Comparison of ENCODE assay signal across 8 cellular contexts in the genomic region with DNA sequence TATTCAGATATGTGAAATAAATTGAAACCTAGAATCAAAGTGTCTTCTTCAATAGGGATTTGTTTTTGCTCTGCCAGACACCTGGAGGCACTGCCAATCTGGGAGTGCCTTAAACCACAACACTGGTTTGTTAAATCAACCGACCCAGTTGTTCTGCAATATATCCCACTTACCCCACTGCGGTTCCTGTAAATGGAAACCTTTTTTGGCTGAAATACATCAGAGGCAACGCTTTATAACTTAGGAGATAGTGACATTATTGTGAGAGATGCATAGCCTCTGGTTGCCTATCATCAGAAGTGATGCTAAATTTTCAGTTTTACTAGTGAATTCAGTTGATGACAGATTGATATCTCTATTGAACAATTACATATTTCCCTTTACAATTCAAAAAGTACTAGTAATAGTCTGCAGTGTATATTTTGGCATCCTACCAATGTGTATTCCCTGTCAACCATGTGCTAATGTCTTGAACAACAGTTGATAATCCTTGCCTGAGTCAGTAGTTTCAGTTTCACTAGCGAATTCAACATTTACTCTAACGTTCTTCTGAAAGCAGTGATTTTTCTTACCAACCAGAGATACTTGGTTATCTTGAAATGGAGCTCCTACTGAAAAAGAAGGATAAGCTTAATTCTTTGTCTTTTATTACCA. TPM values are rescaled to one million over a fixed set of nuclear protein-coding genes. Genes with fewer than 3 reads are reported as not detected.
DNase-seq lines count a peak whose midpoint lies in the region; ATAC-seq lines count a peak whose summit lies in the region.

No MANE protein-coding gene starts in this region.

- intact Hi-C loops in activated CD4-positive, alpha-beta T cell treated with anti-CD3 and anti-CD28 coated beads, Interleukin-2, amount 10 ng/mL, durations not matched to agents 24 days and 14 days (cut with micrococcal nuclease), result loop anchor here (2.0 kb wide), 2 partner anchors 25 to 29 kb away; no protein-coding TSS in a partner anchor

- peak; percentile 63 for DNase-seq in activated CD4-positive, alpha-beta T cell treated with anti-CD3 and anti-CD28 coated beads, Interleukin-2, amount 10 ng/mL, durations not matched to agents 24 days and 14 days
- DNase-seq in activated CD4-positive, alpha-beta T cell treated with anti-CD3 and anti-CD28 coated beads, Interleukin-2, amount 50 U/mL, for 4 hours, result no peak
- DNase-seq in SK-N-MC (ENCODE audit: low read depth, low spot score) (no peak), fibroblast of peridontal ligament (ENCODE audit: extremely low read depth) (peak; percentile 79), T-helper 9 cell (no peak), NCI-H526 treated with DMSO at 0.1 percent for 48 hours (lab: John Stamatoyannopoulos, UW) (no peak)

- H3K36me3 ChIP-seq in SK-N-MC (ENCODE audit: insufficient read depth, low read length), result no peaks in the 10 kb centered on the region

- no peaks in the 10 kb centered on the region for H3K27me3 Mint-ChIP-seq in activated CD4-positive, alpha-beta T cell treated with anti-CD3 and anti-CD28 coated beads, Interleukin-2, amount 10 ng/mL, durations not matched to agents 24 days and 14 days

- peak overlapping the region; percentile 63 for H3K27ac ChIP-seq in SK-N-MC
- H3K27ac ChIP-seq in skin epidermis, result peak overlapping the region in 15 of 21 experiments; percentile 3 to 79 (median 64)

- H3K36me3 Mint-ChIP-seq in activated CD4-positive, alpha-beta T cell treated with anti-CD3 and anti-CD28 coated beads, Interleukin-2, amount 10 ng/mL, durations not matched to agents 24 days and 14 days (ENCODE audit: low read depth), result peaks cover 10% of the 10 kb centered on the region

- peaks cover 17% of the 10 kb centered on the region for H3K4me1 Mint-ChIP-seq in activated CD4-positive, alpha-beta T cell treated with anti-CD3 and anti-CD28 coated beads, Interleukin-2, amount 10 ng/mL, durations not matched to agents 24 days and 14 days

- ATAC-seq in HG02642 (IDR thresholded peaks at IDR 0.05; ENCODE audit: poor library complexity, unreplicated experiment), result no peak

- peak overlapping the region; percentile 64 for H3K4me3 Mint-ChIP-seq in activated CD4-positive, alpha-beta T cell treated with anti-CD3 and anti-CD28 coated beads, Interleukin-2, amount 10 ng/mL, durations not matched to agents 24 days and 14 days

- no peaks in the 10 kb centered on the region for H3K9me3 ChIP-seq in SK-N-MC (ENCODE audit: low read depth, low read length)

- peak overlapping the region; percentile 66 for H3K9ac ChIP-seq in SK-N-MC (ENCODE audit: insufficient read length)

- H3K9me3 Mint-ChIP-seq in activated CD4-positive, alpha-beta T cell treated with anti-CD3 and anti-CD28 coated beads, Interleukin-2, amount 10 ng/mL, durations not matched to agents 24 days and 14 days, result peaks cover 5% of the 10 kb centered on the region

- peak overlapping the region; percentile 54 for H3K27ac Mint-ChIP-seq in activated CD4-positive, alpha-beta T cell treated with anti-CD3 and anti-CD28 coated beads, Interleukin-2, amount 10 ng/mL, durations not matched to agents 24 days and 14 days

- H3K4me3 ChIP-seq in SK-N-MC, result peak overlapping the region; percentile 62
- peak overlapping the region in 3 of 7 experiments; percentile 1 to 27 (median 6) for H3K4me3 ChIP-seq in skin epidermis

RNA-seq across cellular contexts. Expression of a gene that starts 30.5 kb away (rescaled TPM):
- total RNA-seq in activated CD4-positive, alpha-beta T cell treated with anti-CD3 and anti-CD28 coated beads, Interleukin-2, amount 10 ng/mL, durations not matched to agents 24 days and 14 days, result 160 and 181 TPM in 2 replicates

Comparison
In these comparisons a context has a peak if more than half of its experiments do, and no peak if none do; other contexts are left out.
1. DNase-seq: peak in activated CD4-positive, alpha-beta T cell treated with anti-CD3 and anti-CD28 coated beads, Interleukin-2, amount 10 ng/mL, durations not matched to agents 24 days and 14 days (single experiment) and fibroblast of peridontal ligament (single experiment); none in activated CD4-positive, alpha-beta T cell treated with anti-CD3 and anti-CD28 coated beads, Interleukin-2, amount 50 U/mL, for 4 hours (0 of 2), SK-N-MC (single experiment), T-helper 9 cell (single experiment) and NCI-H526 treated with DMSO at 0.1 percent for 48 hours (single experiment).